Comparison of ENCODE assay signal across 1 cellular context in the genomic region with DNA sequence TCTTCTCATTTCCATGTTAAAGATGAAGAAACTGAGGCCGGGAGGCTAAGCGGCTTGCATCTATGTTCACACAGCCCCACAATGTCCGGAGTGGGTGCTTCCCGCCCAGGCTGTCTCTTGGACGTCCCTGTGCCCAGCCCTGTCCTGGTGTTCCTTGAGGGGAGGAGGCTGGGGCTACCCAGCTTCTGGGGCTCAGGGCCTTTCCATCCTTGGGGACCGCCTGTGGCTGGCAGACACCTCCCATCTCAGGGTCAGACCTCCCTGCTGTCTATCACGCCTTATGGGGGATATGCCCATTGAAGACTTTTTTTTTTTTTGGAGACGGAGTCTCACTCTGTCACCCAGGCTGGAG.
TF ChIP-seq lines count a peak whose summit lies in the region.

No MANE protein-coding gene starts in this region.

TF ChIP-seq in HCT116, 20 proteins besides CTCF, POLR2A, EP300 and RAD21 (continued from another document):
- TF ChIP-seq, protein P1, sequence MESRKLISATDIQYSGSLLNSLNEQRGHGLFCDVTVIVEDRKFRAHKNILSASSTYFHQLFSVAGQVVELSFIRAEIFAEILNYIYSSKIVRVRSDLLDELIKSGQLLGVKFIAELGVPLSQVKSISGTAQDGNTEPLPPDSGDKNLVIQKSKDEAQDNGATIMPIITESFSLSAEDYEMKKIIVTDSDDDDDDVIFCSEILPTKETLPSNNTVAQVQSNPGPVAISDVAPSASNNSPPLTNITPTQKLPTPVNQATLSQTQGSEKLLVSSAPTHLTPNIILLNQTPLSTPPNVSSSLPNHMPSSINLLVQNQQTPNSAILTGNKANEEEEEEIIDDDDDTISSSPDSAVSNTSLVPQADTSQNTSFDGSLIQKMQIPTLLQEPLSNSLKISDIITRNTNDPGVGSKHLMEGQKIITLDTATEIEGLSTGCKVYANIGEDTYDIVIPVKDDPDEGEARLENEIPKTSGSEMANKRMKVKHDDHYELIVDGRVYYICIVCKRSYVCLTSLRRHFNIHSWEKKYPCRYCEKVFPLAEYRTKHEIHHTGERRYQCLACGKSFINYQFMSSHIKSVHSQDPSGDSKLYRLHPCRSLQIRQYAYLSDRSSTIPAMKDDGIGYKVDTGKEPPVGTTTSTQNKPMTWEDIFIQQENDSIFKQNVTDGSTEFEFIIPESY (IDR thresholded peaks at IDR 0.05; ENCODE audit: extremely low read depth, insufficient replicate concordance, low read length), result no peak
